ENCODE assay signal across 32 cellular contexts in genomic region chr13:112446347-112446861, GRCh38.
DNase-seq lines count a peak whose midpoint lies in the region; ATAC-seq and TF ChIP-seq lines count a peak whose summit lies in the region.
"Had no signal": no experiment of that assay in that cellular context is flagged by ENCODE, and none has a peak within 500 bp of the region (broad histone marks: within the 10 kb centered on the region; RNA-seq: fewer than 3 reads in every experiment).

No MANE protein-coding gene starts in this region.

- TF ChIP-seq POLR2A in stomach (IDR thresholded peaks at IDR 0.05) = no peak

- H3K27me3 ChIP-seq in lung (ENCODE audit: control insufficient read depth, insufficient read depth) (peaks cover 6% of the 10 kb centered on the region), stomach (peaks cover 5 to 64% (median 35%) of the 10 kb centered on the region in 3 donors)

- no peak overlapping the region for H3K4me3 Mint-ChIP-seq in activated T-cell treated with anti-CD3 and anti-CD28 coated beads, Interleukin-2, amount 50 U/mL, for 24 hours
- H3K4me3 Mint-ChIP-seq in activated T-cell treated with anti-CD3 and anti-CD28 coated beads, Interleukin-2, amount 50 U/mL, for 72 hours = no peak overlapping the region
- H3K4me3 Mint-ChIP-seq: activated CD4-positive, alpha-beta T cell treated with anti-CD3 and anti-CD28 coated beads for 36 hours; CD4-positive, CD25-positive, alpha-beta regulatory T cell; stimulated activated memory B cell treated with anti-CD40 and anti-IgM and Interleukin-4, amounts not matched to agents 10 μg/mL and 1 μg/mL and 100 μg/mL, for 72 hours; type B pancreatic cell had no signal

- TF ChIP-seq CTCF in lung (IDR thresholded peaks at IDR 0.05; ENCODE audit: control extremely low read depth, extremely low read depth) (no peak), stomach (IDR thresholded peaks at IDR 0.05) (no peak), foreskin fibroblast (IDR thresholded peaks at IDR 0.05; ENCODE audit: low read depth, low read length) (no peak)

- H3K9me3 Mint-ChIP-seq in activated T-cell treated with anti-CD3 and anti-CD28 coated beads, Interleukin-2, amount 50 U/mL, for 24 hours = no peaks in the 10 kb centered on the region
- H3K9me3 Mint-ChIP-seq in activated T-cell treated with anti-CD3 and anti-CD28 coated beads, Interleukin-2, amount 50 U/mL, for 72 hours = no peaks in the 10 kb centered on the region
- H3K9me3 Mint-ChIP-seq: stimulated activated memory B cell treated with anti-CD40 and anti-IgM and Interleukin-4, amounts not matched to agents 10 μg/mL and 1 μg/mL and 100 μg/mL, for 72 hours; type B pancreatic cell had no signal

- H3K4me1 Mint-ChIP-seq in activated T-cell treated with anti-CD3 and anti-CD28 coated beads, Interleukin-2, amount 50 U/mL, for 24 hours (ENCODE audit: low read depth) = peaks cover 2% of the 10 kb centered on the region
- H3K4me1 Mint-ChIP-seq in activated T-cell treated with anti-CD3 and anti-CD28 coated beads, Interleukin-2, amount 50 U/mL, for 72 hours (ENCODE audit: low read depth) = peaks cover 6% of the 10 kb centered on the region
- H3K4me1 Mint-ChIP-seq: stimulated activated memory B cell treated with anti-CD40 and anti-IgM and Interleukin-4, amounts not matched to agents 10 μg/mL and 1 μg/mL and 100 μg/mL, for 72 hours had no signal

- intact Hi-C loops in stomach (cut with DNase I; ENCODE audit: low total_unique reads) = no loop called here

- no peaks in the 10 kb centered on the region for H3K36me3 Mint-ChIP-seq in activated T-cell treated with anti-CD3 and anti-CD28 coated beads, Interleukin-2, amount 50 U/mL, for 24 hours (ENCODE audit: low read depth)
- H3K36me3 Mint-ChIP-seq in activated T-cell treated with anti-CD3 and anti-CD28 coated beads, Interleukin-2, amount 50 U/mL, for 72 hours (ENCODE audit: insufficient read depth in 2 of 2) = no peaks in the 10 kb centered on the region
- H3K36me3 Mint-ChIP-seq: CD4-positive, CD25-positive, alpha-beta regulatory T cell; stimulated activated memory B cell treated with anti-CD40 and anti-IgM and Interleukin-4, amounts not matched to agents 10 μg/mL and 1 μg/mL and 100 μg/mL, for 72 hours; type B pancreatic cell had no signal

- peaks cover 38% of the 10 kb centered on the region for H3K27me3 Mint-ChIP-seq in activated T-cell treated with anti-CD3 and anti-CD28 coated beads, Interleukin-2, amount 50 U/mL, for 24 hours
- peaks cover 16% of the 10 kb centered on the region for H3K27me3 Mint-ChIP-seq in activated T-cell treated with anti-CD3 and anti-CD28 coated beads, Interleukin-2, amount 50 U/mL, for 72 hours (ENCODE audit: low read depth)

- H3K27ac Mint-ChIP-seq in activated T-cell treated with anti-CD3 and anti-CD28 coated beads, Interleukin-2, amount 50 U/mL, for 24 hours = no peak overlapping the region
- H3K27ac Mint-ChIP-seq in activated T-cell treated with anti-CD3 and anti-CD28 coated beads, Interleukin-2, amount 50 U/mL, for 72 hours = no peak overlapping the region
- H3K27ac Mint-ChIP-seq: activated CD4-positive, alpha-beta T cell treated with anti-CD3 and anti-CD28 coated beads for 36 hours; CD4-positive, CD25-positive, alpha-beta regulatory T cell; stimulated activated memory B cell treated with anti-CD40 and anti-IgM and Interleukin-4, amounts not matched to agents 10 μg/mL and 1 μg/mL and 100 μg/mL, for 72 hours; type B pancreatic cell had no signal

- H3K27ac ChIP-seq in lung (ENCODE audit: low read depth in 1 of 2, low read length in 1 of 2) (no peak overlapping the region), stomach (no peak overlapping the region)
- H3K27ac ChIP-seq: body of pancreas, gastroesophageal sphincter, neutrophil, psoas muscle, VCaP had no signal

- WGBS in lung, 2 donors = 67 to 73% methylated on average over 12 of the region's 12 CpGs
- WGBS in stomach, 5 donors = 71 to 77% (median 73%) methylated on average over 9 to 12 of the region's 12 CpGs

- DNase-seq in activated T-cell treated with anti-CD3 and anti-CD28 coated beads, Interleukin-2, amount 50 U/mL, for 24 hours = peak; percentile 13
- no peak for DNase-seq in activated T-cell treated with anti-CD3 and anti-CD28 coated beads, Interleukin-2, amount 50 U/mL, for 72 hours
- peak; percentile 35 for DNase-seq in activated CD8-positive, alpha-beta memory T cell treated with anti-CD3 and anti-CD28 coated beads, Interleukin-2, amount 50 U/mL, for 48 hours
- DNase-seq in lung (ENCODE audit: low spot score) (peak; percentile 25), stomach (peak; percentile 17), foreskin fibroblast (no peak), kidney glomerular epithelial cell (lab: John Stamatoyannopoulos, UW) (no peak)
- DNase-seq in central memory CD4-positive, alpha-beta T cell = no peak
- DNase-seq: activated CD4-positive, alpha-beta T cell treated with anti-CD3 and anti-CD28 coated beads for 36 hours; activated naive CD4-positive, alpha-beta T cell treated with anti-CD3 and anti-CD28 coated beads, Interleukin-2, amount 50 U/mL, for 16 hours; AML-193; body of pancreas; Calu3; CD4-positive, CD25-positive, alpha-beta regulatory T cell; DMS79 treated with DMSO at 0.1 percent for 48 hours; GF-D8; IMR-90; left colon; mesendoderm; NCI-H2107; NCI-H446; NCI-H82; SIG-M5; substantia nigra; SW 1271; T1000 had no signal

- H3K4me1 ChIP-seq in lung (ENCODE audit: control insufficient read depth in 2 of 2, insufficient read depth in 2 of 2, low read length in 2 of 2) = no peaks in the 10 kb centered on the region
- peaks cover 0 to 17% (median 9%) of the 10 kb centered on the region in 4 donors for H3K4me1 ChIP-seq in stomach
- H3K4me1 ChIP-seq: psoas muscle had no signal

- H3K9me3 ChIP-seq in lung (ENCODE audit: control insufficient read depth in 2 of 2, insufficient read depth in 1 of 2, low read length in 1 of 2) = no peaks in the 10 kb centered on the region
- no peaks in the 10 kb centered on the region for H3K9me3 ChIP-seq in stomach
- H3K9me3 ChIP-seq: body of pancreas, gastroesophageal sphincter, neutrophil, psoas muscle had no signal

- TF ChIP-seq EP300 in stomach (IDR thresholded peaks at IDR 0.05) = no peak

- no peak for ATAC-seq in activated T-cell treated with anti-CD3 and anti-CD28 coated beads, Interleukin-2, amount 50 U/mL, for 72 hours (replicated peaks in 1 of 2)
- no peak for ATAC-seq in lung (ENCODE audit: insufficient read depth, low FRiP score)
- ATAC-seq: activated CD4-positive, alpha-beta T cell treated with anti-CD3 and anti-CD28 coated beads for 36 hours; body of pancreas; gastroesophageal sphincter; left colon; psoas muscle; stimulated activated memory B cell treated with anti-CD40 and anti-IgM and Interleukin-4, amounts not matched to agents 10 μg/mL and 1 μg/mL and 100 μg/mL, for 72 hours had no signal

- no peak overlapping the region for H3K4me3 ChIP-seq in lung
- H3K4me3 ChIP-seq in stomach = no peak overlapping the region
- H3K4me3 ChIP-seq in foreskin fibroblast (ENCODE audit: low read depth in 1 of 2, low read length in 2 of 2) = no peak overlapping the region
- H3K4me3 ChIP-seq: body of pancreas, gastroesophageal sphincter, psoas muscle had no signal

- H3K36me3 ChIP-seq in lung (ENCODE audit: control insufficient read depth in 2 of 2, insufficient read depth in 2 of 2, low read length in 2 of 2) (no peaks in the 10 kb centered on the region), stomach (no peaks in the 10 kb centered on the region)
- H3K36me3 ChIP-seq: gastroesophageal sphincter, neutrophil had no signal

Comparison
In these comparisons a context has a peak if more than half of its experiments do, and no peak if none do; other contexts are left out.
1. DNase-seq: peak in activated T-cell treated with anti-CD3 and anti-CD28 coated beads, Interleukin-2, amount 50 U/mL, for 24 hours (single experiment), activated CD8-positive, alpha-beta memory T cell treated with anti-CD3 and anti-CD28 coated beads, Interleukin-2, amount 50 U/mL, for 48 hours (single experiment), lung (single experiment) and stomach (single experiment); none in activated T-cell treated with anti-CD3 and anti-CD28 coated beads, Interleukin-2, amount 50 U/mL, for 72 hours (0 of 2), foreskin fibroblast (0 of 2), kidney glomerular epithelial cell (single experiment) and central memory CD4-positive, alpha-beta T cell (single experiment).